1 cellular context compared by ENCODE assay signal in the genomic region with DNA sequence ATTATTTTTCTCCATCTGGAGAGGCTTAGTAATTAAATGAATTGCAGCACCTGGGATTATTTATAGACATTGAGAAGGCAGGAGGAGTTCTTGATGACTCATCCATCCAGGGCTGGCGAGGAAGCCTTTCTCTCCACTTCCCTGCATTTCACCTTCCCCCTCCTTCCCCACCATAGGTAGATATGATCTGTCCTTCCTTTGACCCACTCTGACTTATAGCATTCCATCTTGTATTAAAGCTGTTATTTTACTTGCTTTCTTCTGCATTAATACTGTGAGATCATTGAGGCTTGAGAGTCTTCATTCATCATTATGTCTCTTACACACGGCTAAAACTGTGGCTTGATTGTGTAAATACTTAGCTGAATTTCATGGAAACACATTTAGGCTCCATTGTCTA.
TF ChIP-seq lines count a peak whose summit lies in the region.

No MANE protein-coding gene starts in this region.

TF ChIP-seq in HEK293, 187 proteins besides CTCF, POLR2A, EP300 and RAD21 (continued from another document):
- TF ChIP-seq, protein P1, sequence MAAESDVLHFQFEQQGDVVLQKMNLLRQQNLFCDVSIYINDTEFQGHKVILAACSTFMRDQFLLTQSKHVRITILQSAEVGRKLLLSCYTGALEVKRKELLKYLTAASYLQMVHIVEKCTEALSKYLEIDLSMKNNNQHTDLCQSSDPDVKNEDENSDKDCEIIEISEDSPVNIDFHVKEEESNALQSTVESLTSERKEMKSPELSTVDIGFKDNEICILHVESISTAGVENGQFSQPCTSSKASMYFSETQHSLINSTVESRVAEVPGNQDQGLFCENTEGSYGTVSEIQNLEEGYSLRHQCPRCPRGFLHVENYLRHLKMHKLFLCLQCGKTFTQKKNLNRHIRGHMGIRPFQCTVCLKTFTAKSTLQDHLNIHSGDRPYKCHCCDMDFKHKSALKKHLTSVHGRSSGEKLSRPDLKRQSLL (tag by site-specific recombination; IDR thresholded peaks at IDR 0.05), result no peak
- TF ChIP-seq ZNF266 (tag by site-specific recombination; IDR thresholded peaks at IDR 0.05; ENCODE audit: low read depth) (no peak), ZBTB20 (tag by site-specific recombination; IDR thresholded peaks at IDR 0.05) (no peak), RBAK (tag by site-specific recombination; IDR thresholded peaks at IDR 0.05) (no peak)
